In genomic region chr22:45638834-45639746, GRCh38 we compare ENCODE assay signal across 8 cellular contexts. TPM values are rescaled to one million over a fixed set of nuclear protein-coding genes. Genes with fewer than 3 reads are reported as not detected.
DNase-seq lines count a peak whose midpoint lies in the region; ATAC-seq and TF ChIP-seq lines count a peak whose summit lies in the region.

No MANE protein-coding gene starts in this region.

- TF ChIP-seq POLR2A in body of pancreas (IDR thresholded peaks at IDR 0.05) = no peak

- no peak overlapping the region for H3K27ac Mint-ChIP-seq in glutamatergic neuron (ENCODE audit: unreplicated experiment)

- no peaks in the 10 kb centered on the region for H3K4me1 ChIP-seq in body of pancreas
- H3K4me1 ChIP-seq in lower lobe of right lung = peaks cover 17% of the 10 kb centered on the region
- H3K4me1 ChIP-seq in SJCRH30 = peaks cover 7% of the 10 kb centered on the region; the same call in 1 of the 2 replicates

- peaks cover 3% of the 10 kb centered on the region for H3K27me3 Mint-ChIP-seq in glutamatergic neuron (ENCODE audit: unreplicated experiment)

- H3K4me1 Mint-ChIP-seq in glutamatergic neuron (ENCODE audit: low read depth, unreplicated experiment) = peaks cover 2% of the 10 kb centered on the region

- TF ChIP-seq CTCF in body of pancreas (IDR thresholded peaks at IDR 0.05) (no peak), lower lobe of right lung (IDR thresholded peaks at IDR 0.05) (no peak), glutamatergic neuron (IDR thresholded peaks at IDR 0.05; ENCODE audit: partially characterized antibody, unreplicated experiment) (no peak)

- intact Hi-C loops in body of pancreas (cut with DNase I) (no loop called here), lower lobe of right lung (cut with DNase I) (no loop called here)

- no peaks in the 10 kb centered on the region for H3K9me3 ChIP-seq in MG63
- no peaks in the 10 kb centered on the region for H3K9me3 ChIP-seq in body of pancreas
- no peaks in the 10 kb centered on the region for H3K9me3 ChIP-seq in lower lobe of right lung
- no peaks in the 10 kb centered on the region for H3K9me3 ChIP-seq in SJCRH30 (replicated peaks)

- WGBS in body of pancreas, 2 donors = 48 to 55% methylated on average over 16 to 21 of the region's 21 CpGs

- DNase-seq in DMS153 (lab: John Stamatoyannopoulos, UW) (peak; percentile 67), MG63 (peak; percentile 83), body of pancreas (peak in 3 of 4 donors; percentile 23 to 43 (median 25)), lower lobe of right lung (peak; percentile 75), NCI-H2227 (lab: John Stamatoyannopoulos, UW; ENCODE audit: unreplicated experiment) (no peak), SJCRH30 (no peak), glutamatergic neuron (no peak), NCI-H2029 treated with DMSO at 0.1 percent for 48 hours (lab: John Stamatoyannopoulos, UW) (no peak)

- peaks cover 2% of the 10 kb centered on the region for H3K9me3 Mint-ChIP-seq in glutamatergic neuron (ENCODE audit: unreplicated experiment)

- H3K27me3 ChIP-seq in MG63 (no peaks in the 10 kb centered on the region), body of pancreas (no peaks in the 10 kb centered on the region), lower lobe of right lung (ENCODE audit: low read depth) (peaks cover 18% of the 10 kb centered on the region), SJCRH30 (0 out of 2 replicates have a peak, but pooled peaks cover 7% of the 10 kb centered on the region)

- H3K36me3 ChIP-seq in MG63 = no peaks in the 10 kb centered on the region
- no peaks in the 10 kb centered on the region for H3K36me3 ChIP-seq in body of pancreas (replicated peaks in 1 of 2; ENCODE audit: insufficient read depth in 1 of 2, low read depth in 2 of 2)
- H3K36me3 ChIP-seq in lower lobe of right lung = no peaks in the 10 kb centered on the region
- H3K36me3 ChIP-seq in SJCRH30 = no peaks in the 10 kb centered on the region

- H3K4me3 Mint-ChIP-seq in glutamatergic neuron (ENCODE audit: unreplicated experiment) = no peak overlapping the region

- no peaks in the 10 kb centered on the region for H3K36me3 Mint-ChIP-seq in glutamatergic neuron (ENCODE audit: unreplicated experiment)

- ATAC-seq in body of pancreas = peak; percentile 47
- peak; percentile 82 to 83 for ATAC-seq in lower lobe of right lung

- H3K27ac ChIP-seq in body of pancreas (no peak overlapping the region), lower lobe of right lung (peak overlapping the region; percentile 14), SJCRH30 (no peak overlapping the region)

- H3K4me3 ChIP-seq in MG63 (0 out of 2 replicates have a peak overlapping the region, but pooled peaks have one; percentile 2), body of pancreas (no peak overlapping the region), lower lobe of right lung (no peak overlapping the region), SJCRH30 (no peak overlapping the region)

RNA-seq across cellular contexts. Expression of gene ATXN10, which starts 32.5 kb away (rescaled TPM):
- total RNA-seq in MG63 (2014; rRNA removed; shearing (Covaris generic); ENCODE audit: low replicate concordance) = 169 and 176 TPM in 2 replicates
- 10 to 100 TPM; 61.6 to 69.8 TPM for total RNA-seq in body of pancreas
- total RNA-seq in lower lobe of right lung = 106 TPM
- total RNA-seq in SJCRH30 (2014; rRNA removed; shearing (Covaris generic)) = 38.4 and 51.4 TPM in 2 replicates
- total RNA-seq in glutamatergic neuron (ENCODE audit: unreplicated experiment) = 191 TPM

Comparison
In these comparisons a context has a peak if more than half of its experiments do, and no peak if none do; other contexts are left out.
1. DNase-seq: peak in DMS153 (single experiment), MG63 (single experiment), body of pancreas (3 of 4) and lower lobe of right lung (single experiment); none in NCI-H2227 (single experiment), SJCRH30 (0 of 2), glutamatergic neuron (single experiment) and NCI-H2029 treated with DMSO at 0.1 percent for 48 hours (single experiment).